23 cellular contexts compared by ENCODE assay signal in the genomic region with DNA sequence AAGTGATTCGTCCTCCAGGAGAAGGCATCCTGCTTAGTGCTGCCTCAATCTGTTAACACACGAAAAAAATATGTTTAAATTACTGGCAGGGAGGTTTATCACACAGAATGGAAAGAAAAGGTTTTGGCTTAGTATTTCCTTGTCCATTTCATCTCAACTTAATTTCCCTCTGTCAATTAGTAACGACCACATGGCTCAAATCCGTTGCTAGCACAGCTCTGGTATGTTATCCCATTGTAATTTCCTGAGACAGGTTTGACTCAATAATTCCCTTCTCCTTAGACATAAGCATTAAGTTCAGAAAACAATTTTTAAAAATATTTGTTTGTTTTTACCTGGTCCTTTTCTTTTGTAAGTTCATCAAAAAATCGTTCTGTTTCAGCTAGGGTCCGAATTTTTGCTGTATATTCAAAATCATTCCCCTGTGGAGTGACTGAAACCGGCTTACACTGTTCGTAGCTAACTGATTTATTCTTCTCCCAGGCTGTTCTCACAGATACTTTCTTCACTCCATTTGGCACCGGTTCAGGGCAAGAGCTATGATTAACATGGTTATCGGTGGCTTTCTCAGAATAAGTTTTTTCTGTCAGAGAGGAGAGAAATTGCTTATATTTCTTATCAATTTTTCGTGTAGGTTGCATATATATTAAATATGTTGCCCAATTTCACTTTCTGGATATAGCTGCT. TPM values are rescaled to one million over a fixed set of nuclear protein-coding genes. Genes with fewer than 3 reads are reported as not detected.
A peak's percentile ranks its signal among the peaks of the same experiment; 100 is the strongest.
DNase-seq lines count a peak whose midpoint lies in the region; ATAC-seq and TF ChIP-seq lines count a peak whose summit lies in the region.
"Had no signal": no experiment of that assay in that cellular context is flagged by ENCODE, and none has a peak within 500 bp of the region (broad histone marks: within the 10 kb centered on the region; RNA-seq: fewer than 3 reads in every experiment).

No MANE protein-coding gene starts in this region.

- H3K4me2 ChIP-seq in SK-N-SH, result no peak overlapping the region

- H3K36me3 ChIP-seq in SK-N-SH (replicated peaks in 1 of 2; ENCODE audit: control insufficient read depth in 1 of 2, insufficient read depth in 2 of 2, low read length in 1 of 2) (peaks cover 48 to 59% of the 10 kb centered on the region in 2 experiments), thyroid gland (no peaks in the 10 kb centered on the region)
- H3K36me3 ChIP-seq: colonic mucosa had no signal

- no peak for TF ChIP-seq EP300 in SK-N-SH (IDR thresholded peaks at IDR 0.05; ENCODE audit: borderline replicate concordance in 1 of 2, low read depth in 1 of 2, low read length in 1 of 2)

- CTCF ChIA-PET in SK-N-SH (lab: Yijun Ruan, JAX), result interaction anchor here (1.1 to 3.0 kb wide), 4 partner anchors 10 to 118 kb away, joined by 3 to 15 read pairs (median 4); a partner anchor contains a TSS

- DNase-seq in SK-N-SH (no peak), choroid plexus epithelial cell (ENCODE audit: low read depth) (peak; percentile 23), left kidney (ENCODE audit: low read depth, low spot score) (peak; percentile 63), thyroid gland (peak; percentile 29 to 44), NCI-H1694 (lab: John Stamatoyannopoulos, UW) (no peak), left cardiac atrium (no peak)
- DNase-seq in activated CD4-positive, alpha-beta T cell treated with anti-CD3 and anti-CD28 coated beads, Interleukin-2, amount 50 U/mL, for 1 hour, result no peak
- DNase-seq: 8988T; activated CD4-positive, alpha-beta T cell treated with anti-CD3 and anti-CD28 coated beads for 1 hour; activated CD8-positive, alpha-beta T cell treated with anti-CD3 and anti-CD28 coated beads, Interleukin-2, amount 10 ng/mL, durations not matched to agents 7 days and 5 days; anterior cingulate cortex; colonic mucosa; effector memory CD4-positive, alpha-beta T cell; erythroblast; NCI-H146; NCI-H774; stimulated activated CD4-positive, alpha-beta T cell treated with anti-CD3 and anti-CD28 coated beads, Interleukin-1b, Interleukin-23, amount 100 ng/mL, for 48 hours; stimulated activated naive CD4-positive, alpha-beta T cell treated with Interleukin-2 at 50 U/mL for 16 hours; T-helper 17 cell had no signal

- 67% methylated on average over 11 of the region's 11 CpGs for WGBS in SK-N-SH (ENCODE audit: low lambda C conversion rate)
- 73 to 76% methylated on average over 11 of the region's 11 CpGs for WGBS in thyroid gland, 2 donors

- no peak overlapping the region for H2AFZ ChIP-seq in SK-N-SH (ENCODE audit: low read depth)

- ATAC-seq in SK-N-SH treated with all-trans-retinoic acid at 6 μM for 48 hours (no peak), left cardiac atrium (no peak)
- ATAC-seq: activated CD8-positive, alpha-beta T cell treated with anti-CD3 and anti-CD28 coated beads, Interleukin-2, amount 10 ng/mL, durations not matched to agents 7 days and 5 days; T-helper 17 cell had no signal

- no peaks in the 10 kb centered on the region for H3K9me3 ChIP-seq in SK-N-SH
- no peaks in the 10 kb centered on the region for H3K9me3 ChIP-seq in thyroid gland
- H3K9me3 ChIP-seq: colonic mucosa, right atrium auricular region had no signal

- peaks cover 13% of the 10 kb centered on the region for H3F3A ChIP-seq in SK-N-SH (replicated peaks; ENCODE audit: insufficient read depth)

- H3K27ac ChIP-seq in SK-N-SH (ENCODE audit: low read depth in 2 of 2, low read length in 1 of 2) (peak overlapping the region; percentile 3 to 35; a peak in 1 of 4 replicates), thyroid gland (no peak overlapping the region)
- H3K27ac ChIP-seq: cardiac muscle cell, colonic mucosa, right atrium auricular region, RWPE1 had no signal

- H3K4me3 ChIP-seq in SK-N-SH (ENCODE audit: low read depth in 2 of 2, low read length in 1 of 2) (no peak overlapping the region), choroid plexus epithelial cell (ENCODE audit: low read depth, low read length) (no peak overlapping the region), thyroid gland (replicated peaks in 1 of 3) (no peak overlapping the region)
- H3K4me3 ChIP-seq: cardiac muscle cell, colonic mucosa, right atrium auricular region had no signal

- H3K9ac ChIP-seq in SK-N-SH, result no peak overlapping the region

- H3K4me1 ChIP-seq in SK-N-SH (ENCODE audit: control insufficient read depth in 1 of 2, insufficient read depth in 2 of 2, low read depth in 1 of 2, low read length in 1 of 2) (no peaks in the 10 kb centered on the region), thyroid gland (peaks cover 11 to 13% of the 10 kb centered on the region in 2 donors)
- H3K4me1 ChIP-seq: colonic mucosa, right atrium auricular region had no signal

- no peak for TF ChIP-seq POLR2A in thyroid gland (IDR thresholded peaks at IDR 0.05)

- no peaks in the 10 kb centered on the region for H4K20me1 ChIP-seq in SK-N-SH (ENCODE audit: insufficient read depth)

- H3K9me2 ChIP-seq in SK-N-SH, result no peaks in the 10 kb centered on the region

- POLR2A ChIA-PET in SK-N-SH (lab: Yijun Ruan, JAX), result interaction anchor here (0.6 to 0.7 kb wide), 3 partner anchors 8 to 736 kb away, joined by 3 to 5 read pairs (median 3); no protein-coding TSS in a partner anchor

- TF ChIP-seq CTCF in SK-N-SH (IDR thresholded peaks at IDR 0.05) (no peak), choroid plexus epithelial cell (conservative IDR thresholded peaks at IDR 0.05; ENCODE audit: low read depth, low read length) (no peak), thyroid gland (IDR thresholded peaks at IDR 0.05) (no peak)

- no peaks in the 10 kb centered on the region for H3K27me3 ChIP-seq in SK-N-SH (ENCODE audit: insufficient read depth)
- H3K27me3 ChIP-seq in thyroid gland, result no peaks in the 10 kb centered on the region
- H3K27me3 ChIP-seq: cardiac muscle cell, colonic mucosa, right atrium auricular region had no signal

- TF ChIP-seq RAD21 in SK-N-SH (IDR thresholded peaks at IDR 0.05; ENCODE audit: low read length), result no peak

- no peaks in the 10 kb centered on the region for H3K79me2 ChIP-seq in SK-N-SH (ENCODE audit: insufficient read depth)

- intact Hi-C loops in thyroid gland (cut with DNase I) (no loop called here), left cardiac atrium (cut with DNase I) (no loop called here)

TF ChIP-seq in SK-N-SH, 30 proteins besides CTCF, POLR2A, EP300 and RAD21:
- TF ChIP-seq POLR2AphosphoS5 (IDR thresholded peaks at IDR 0.05; ENCODE audit: low read depth, low read length) (no peak), GATA2 (CRISPR knock-in tag; IDR thresholded peaks at IDR 0.05) (no peak), NFIC (IDR thresholded peaks at IDR 0.05; ENCODE audit: borderline replicate concordance) (0 out of 2 replicates have a peak, but pooled peaks have one; percentile 6)

TF ChIP-seq in SK-N-SH treated with all-trans-retinoic acid at 6 μM for 48 hours, 23 proteins besides CTCF, POLR2A, EP300 and RAD21:
- TF ChIP-seq SNAI2 (CRISPR knock-in tag; IDR thresholded peaks at IDR 0.05), result no peak
- no peak for TF ChIP-seq GLIS3 (CRISPR knock-in tag; IDR thresholded peaks at IDR 0.05)
- TF ChIP-seq, protein P1, sequence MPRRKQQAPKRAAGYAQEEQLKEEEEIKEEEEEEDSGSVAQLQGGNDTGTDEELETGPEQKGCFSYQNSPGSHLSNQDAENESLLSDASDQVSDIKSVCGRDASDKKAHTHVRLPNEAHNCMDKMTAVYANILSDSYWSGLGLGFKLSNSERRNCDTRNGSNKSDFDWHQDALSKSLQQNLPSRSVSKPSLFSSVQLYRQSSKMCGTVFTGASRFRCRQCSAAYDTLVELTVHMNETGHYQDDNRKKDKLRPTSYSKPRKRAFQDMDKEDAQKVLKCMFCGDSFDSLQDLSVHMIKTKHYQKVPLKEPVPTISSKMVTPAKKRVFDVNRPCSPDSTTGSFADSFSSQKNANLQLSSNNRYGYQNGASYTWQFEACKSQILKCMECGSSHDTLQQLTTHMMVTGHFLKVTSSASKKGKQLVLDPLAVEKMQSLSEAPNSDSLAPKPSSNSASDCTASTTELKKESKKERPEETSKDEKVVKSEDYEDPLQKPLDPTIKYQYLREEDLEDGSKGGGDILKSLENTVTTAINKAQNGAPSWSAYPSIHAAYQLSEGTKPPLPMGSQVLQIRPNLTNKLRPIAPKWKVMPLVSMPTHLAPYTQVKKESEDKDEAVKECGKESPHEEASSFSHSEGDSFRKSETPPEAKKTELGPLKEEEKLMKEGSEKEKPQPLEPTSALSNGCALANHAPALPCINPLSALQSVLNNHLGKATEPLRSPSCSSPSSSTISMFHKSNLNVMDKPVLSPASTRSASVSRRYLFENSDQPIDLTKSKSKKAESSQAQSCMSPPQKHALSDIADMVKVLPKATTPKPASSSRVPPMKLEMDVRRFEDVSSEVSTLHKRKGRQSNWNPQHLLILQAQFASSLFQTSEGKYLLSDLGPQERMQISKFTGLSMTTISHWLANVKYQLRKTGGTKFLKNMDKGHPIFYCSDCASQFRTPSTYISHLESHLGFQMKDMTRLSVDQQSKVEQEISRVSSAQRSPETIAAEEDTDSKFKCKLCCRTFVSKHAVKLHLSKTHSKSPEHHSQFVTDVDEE (CRISPR knock-in tag; IDR thresholded peaks at IDR 0.05), result no peak
- no peak for TF ChIP-seq CSDC2 (CRISPR knock-in tag; IDR thresholded peaks at IDR 0.05)
TF ChIP-seq in SK-N-SH treated with all-trans-retinoic acid at 6 μM for 48 hours: peak in this region for 0.

RNA-seq across cellular contexts. Expression of a gene that starts 10.1 kb away (rescaled TPM):
- 2.6 and 3.7 TPM in 2 replicates for polyA plus RNA-seq in SK-N-SH (2012; rRNA removed)
- 1.3 and 2.0 TPM in 2 replicates for polyA plus RNA-seq in SK-N-SH (2012; cell fraction: cytosol; rRNA removed)
- 12.7 and 16.1 TPM in 2 replicates for polyA plus RNA-seq in SK-N-SH (2012; cell fraction: nucleus; rRNA removed)
- total RNA-seq in thyroid gland (10 to 100 TPM in 2 of 4 donors, 1 to 10 TPM in 2; 4.1 to 22.4 (median 9.3) TPM), left cardiac atrium (10 to 100 TPM; 13.1 to 22.2 TPM)

Comparison
In these comparisons a context has a peak if more than half of its experiments do, and no peak if none do; other contexts are left out.
1. DNase-seq: peak in choroid plexus epithelial cell (single experiment), left kidney (single experiment) and thyroid gland (2 of 2); none in SK-N-SH (single experiment), NCI-H1694 (single experiment), left cardiac atrium (single experiment) and activated CD4-positive, alpha-beta T cell treated with anti-CD3 and anti-CD28 coated beads, Interleukin-2, amount 50 U/mL, for 1 hour (single experiment).
2. H3K27ac ChIP-seq: peak in SK-N-SH (2 of 2); none in thyroid gland (0 of 3).